In the genomic region with DNA sequence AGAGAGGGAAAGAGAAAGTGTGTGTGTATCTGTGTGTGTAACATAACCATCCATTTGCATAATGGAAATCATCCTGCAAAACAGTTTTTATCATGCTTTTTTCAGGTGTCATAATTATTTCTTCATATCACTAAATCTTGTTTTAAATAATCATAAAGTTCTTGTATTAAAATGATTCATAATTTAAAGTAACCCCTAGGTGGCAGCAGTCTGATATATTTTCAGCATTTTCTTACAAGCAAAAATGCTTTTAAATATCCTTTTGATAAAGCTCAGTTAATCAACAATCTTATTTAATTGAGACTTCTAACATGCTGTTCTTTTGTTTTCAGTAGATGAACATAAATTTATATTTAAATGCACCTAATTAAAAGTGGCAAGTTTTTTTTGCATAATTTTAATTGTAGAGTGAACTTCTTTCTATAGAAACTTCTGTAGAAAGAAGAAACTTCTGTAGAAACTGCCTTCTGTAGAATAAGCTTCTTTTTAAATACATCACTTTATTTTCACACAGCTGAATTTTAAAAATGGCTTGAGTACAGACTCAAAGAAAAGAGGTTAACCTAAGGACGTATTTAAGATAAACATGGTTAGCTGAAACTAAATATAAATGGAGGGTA, we compare ENCODE assay signal across 9 cellular contexts.
DNase-seq lines count a peak whose midpoint lies in the region; ATAC-seq and TF ChIP-seq lines count a peak whose summit lies in the region.
"Had no signal": no experiment of that assay in that cellular context is flagged by ENCODE, and none has a peak within 500 bp of the region (broad histone marks: within the 10 kb centered on the region; RNA-seq: fewer than 3 reads in every experiment).

No MANE protein-coding gene starts in this region.

- peaks cover 55% of the 10 kb centered on the region for H3K36me3 Mint-ChIP-seq in brain

- ATAC-seq in HG03354 (IDR thresholded peaks at IDR 0.05; ENCODE audit: poor library complexity, severe bottlenecking, unreplicated experiment) (no peak), HG02970 (IDR thresholded peaks at IDR 0.05; ENCODE audit: low FRiP score, unreplicated experiment) (no peak)
- ATAC-seq: naive thymus-derived CD8-positive, alpha-beta T cell had no signal

- no peak for DNase-seq in GM06990 (ENCODE audit: extremely low read depth, insufficient read length)
- peak; percentile 21 for DNase-seq in NCI-H2029 (lab: John Stamatoyannopoulos, UW)
- DNase-seq in midbrain (lab: John Stamatoyannopoulos, UW) = peak; percentile 8
- DNase-seq in stimulated activated CD4-positive, alpha-beta T cell treated with anti-CD3 and anti-CD28 coated beads, Interleukin-15, amount 100 ng/mL, for 24 hours = no peak
- no peak for DNase-seq in stimulated activated CD8-positive, alpha-beta memory T cell treated with anti-CD3 and anti-CD28 coated beads, Interleukin-4, amount 100 ng/mL, for 48 hours

- H3K4me3 ChIP-seq in GM06990 (replicated peaks; ENCODE audit: low read depth, low read length) = no peak overlapping the region

- H3K9me3 Mint-ChIP-seq in brain = no peaks in the 10 kb centered on the region
- H3K9me3 Mint-ChIP-seq: naive thymus-derived CD8-positive, alpha-beta T cell had no signal

- H3K27me3 Mint-ChIP-seq in brain = no peaks in the 10 kb centered on the region
- H3K27me3 Mint-ChIP-seq: naive thymus-derived CD8-positive, alpha-beta T cell had no signal

- H3K27ac Mint-ChIP-seq in brain = no peak overlapping the region
- H3K27ac Mint-ChIP-seq: naive thymus-derived CD8-positive, alpha-beta T cell had no signal

- H3K4me3 Mint-ChIP-seq in brain = no peak overlapping the region
- H3K4me3 Mint-ChIP-seq: naive thymus-derived CD8-positive, alpha-beta T cell had no signal

- TF ChIP-seq CTCF in GM06990 (IDR thresholded peaks at IDR 0.05; ENCODE audit: insufficient read depth, low read length, poor library complexity, severe bottlenecking) (peak; percentile 26), brain (conservative IDR thresholded peaks at IDR 0.05) (peak; percentile 66 to 75)

- H3K27me3 ChIP-seq in GM06990 (replicated peaks; ENCODE audit: control insufficient read depth, insufficient read depth, low read length) = no peaks in the 10 kb centered on the region

- H3K36me3 ChIP-seq in GM06990 (ENCODE audit: control insufficient read depth, insufficient read depth, low read length) = peaks cover 5% of the 10 kb centered on the region

- no peaks in the 10 kb centered on the region for H3K4me1 Mint-ChIP-seq in brain

Comparison
In these comparisons a context has a peak if more than half of its experiments do, and no peak if none do; other contexts are left out.
1. DNase-seq: peak in NCI-H2029 (single experiment) and midbrain (single experiment); none in GM06990 (single experiment), stimulated activated CD4-positive, alpha-beta T cell treated with anti-CD3 and anti-CD28 coated beads, Interleukin-15, amount 100 ng/mL, for 24 hours (single experiment) and stimulated activated CD8-positive, alpha-beta memory T cell treated with anti-CD3 and anti-CD28 coated beads, Interleukin-4, amount 100 ng/mL, for 48 hours (single experiment).